In the genomic region with DNA sequence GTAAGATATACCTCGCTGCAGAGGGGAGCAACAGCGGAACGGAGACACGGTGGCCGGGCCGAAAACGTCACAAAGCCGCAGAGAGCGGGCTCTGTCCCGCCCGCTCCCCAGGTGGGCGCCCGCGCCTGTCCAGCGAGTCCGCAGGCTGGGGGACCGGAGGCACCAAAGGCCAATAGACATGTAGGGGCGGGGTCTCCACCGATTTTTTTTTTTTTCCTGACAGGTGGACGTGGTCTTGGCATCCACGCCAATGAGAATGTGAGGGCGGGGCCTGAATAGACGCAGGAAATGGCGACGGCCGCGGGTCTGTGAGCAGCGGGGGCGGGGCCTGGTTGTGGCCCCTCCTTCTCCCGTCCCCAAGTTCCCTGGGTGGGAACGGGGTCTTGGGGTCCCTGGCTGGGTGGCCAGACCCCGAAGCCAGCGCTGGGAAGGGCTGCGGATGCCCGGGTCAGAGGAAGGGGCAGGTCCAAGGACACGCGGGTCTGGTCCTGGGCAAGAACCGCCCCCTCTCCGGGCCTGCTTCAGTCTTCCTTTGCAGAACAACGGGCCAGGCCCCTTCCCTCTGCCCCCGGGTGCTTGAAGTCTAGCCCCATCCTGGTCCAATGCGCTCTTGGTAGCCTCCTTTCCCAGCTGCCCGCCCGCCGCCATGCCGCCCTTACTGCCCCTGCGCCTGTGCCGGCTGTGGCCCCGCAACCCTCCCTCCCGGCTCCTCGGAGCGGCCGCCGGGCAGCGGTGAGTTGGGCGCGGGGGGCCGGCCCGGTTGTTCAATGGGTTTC, we compare ENCODE assay signal across 1 cellular context.
TF ChIP-seq lines count a peak whose summit lies in the region.

DNAJC4 (plus strand) TSS at position 340 of the 776 bp plus-strand sequence; CDS start at position 647, 307 bp downstream.

TF ChIP-seq in HepG2, 621 proteins besides CTCF, POLR2A, EP300 and RAD21 (continued from another document and continues in another):
- TF ChIP-seq SNAPC4 (CRISPR knock-in tag; IDR thresholded peaks at IDR 0.05): no peak
- peak; percentile 87 for TF ChIP-seq RBFOX2 (IDR thresholded peaks at IDR 0.05; ENCODE audit: low read depth, low read length)
- TF ChIP-seq ZNF18 (CRISPR knock-in tag; IDR thresholded peaks at IDR 0.05; ENCODE audit: insufficient replicate concordance): peak; percentile 74
- TF ChIP-seq MEIS2 (CRISPR knock-in tag; IDR thresholded peaks at IDR 0.05): peak; percentile 85
- TF ChIP-seq, protein P1, sequence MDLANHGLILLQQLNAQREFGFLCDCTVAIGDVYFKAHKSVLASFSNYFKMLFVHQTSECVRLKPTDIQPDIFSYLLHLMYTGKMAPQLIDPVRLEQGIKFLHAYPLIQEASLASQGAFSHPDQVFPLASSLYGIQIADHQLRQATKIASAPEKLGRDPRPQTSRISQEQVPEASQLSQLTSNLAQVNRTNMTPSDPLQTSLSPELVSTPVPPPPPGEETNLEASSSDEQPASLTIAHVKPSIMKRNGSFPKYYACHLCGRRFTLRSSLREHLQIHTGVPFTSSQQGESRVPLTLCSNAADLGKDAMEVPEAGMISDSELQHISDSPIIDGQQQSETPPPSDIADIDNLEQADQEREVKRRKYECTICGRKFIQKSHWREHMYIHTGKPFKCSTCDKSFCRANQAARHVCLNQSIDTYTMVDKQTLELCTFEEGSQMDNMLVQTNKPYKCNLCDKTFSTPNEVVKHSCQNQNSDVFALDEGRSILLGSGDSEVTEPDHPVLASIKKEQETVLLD (CRISPR knock-in tag; IDR thresholded peaks at IDR 0.05; ENCODE audit: low read depth): 0 out of 2 replicates have a peak, but pooled peaks have one; percentile 49
- TF ChIP-seq, protein P2, sequence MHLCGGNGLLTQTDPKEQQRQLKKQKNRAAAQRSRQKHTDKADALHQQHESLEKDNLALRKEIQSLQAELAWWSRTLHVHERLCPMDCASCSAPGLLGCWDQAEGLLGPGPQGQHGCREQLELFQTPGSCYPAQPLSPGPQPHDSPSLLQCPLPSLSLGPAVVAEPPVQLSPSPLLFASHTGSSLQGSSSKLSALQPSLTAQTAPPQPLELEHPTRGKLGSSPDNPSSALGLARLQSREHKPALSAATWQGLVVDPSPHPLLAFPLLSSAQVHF (CRISPR knock-in tag; IDR thresholded peaks at IDR 0.05): no peak
- peak; percentile 61; the same call in 1 of the 2 replicates for TF ChIP-seq ZNF547 (CRISPR knock-in tag; IDR thresholded peaks at IDR 0.05)
- TF ChIP-seq, protein P3, sequence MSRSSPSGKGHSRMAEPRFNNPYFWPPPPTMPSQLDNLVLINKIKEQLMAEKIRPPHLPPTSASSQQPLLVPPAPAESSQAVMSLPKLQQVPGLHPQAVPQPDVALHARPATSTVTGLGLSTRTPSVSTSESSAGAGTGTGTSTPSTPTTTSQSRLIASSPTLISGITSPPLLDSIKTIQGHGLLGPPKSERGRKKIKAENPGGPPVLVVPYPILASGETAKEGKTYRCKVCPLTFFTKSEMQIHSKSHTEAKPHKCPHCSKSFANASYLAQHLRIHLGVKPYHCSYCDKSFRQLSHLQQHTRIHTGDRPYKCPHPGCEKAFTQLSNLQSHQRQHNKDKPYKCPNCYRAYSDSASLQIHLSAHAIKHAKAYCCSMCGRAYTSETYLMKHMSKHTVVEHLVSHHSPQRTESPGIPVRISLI (CRISPR knock-in tag; IDR thresholded peaks at IDR 0.05; ENCODE audit: borderline replicate concordance): peak; percentile 99
- TF ChIP-seq HDAC1 (CRISPR knock-in tag; IDR thresholded peaks at IDR 0.05): peak; percentile 60; the same call in 1 of the 2 replicates
- peak; percentile 24 for TF ChIP-seq MAX (IDR thresholded peaks at IDR 0.05)
- TF ChIP-seq, protein P4, sequence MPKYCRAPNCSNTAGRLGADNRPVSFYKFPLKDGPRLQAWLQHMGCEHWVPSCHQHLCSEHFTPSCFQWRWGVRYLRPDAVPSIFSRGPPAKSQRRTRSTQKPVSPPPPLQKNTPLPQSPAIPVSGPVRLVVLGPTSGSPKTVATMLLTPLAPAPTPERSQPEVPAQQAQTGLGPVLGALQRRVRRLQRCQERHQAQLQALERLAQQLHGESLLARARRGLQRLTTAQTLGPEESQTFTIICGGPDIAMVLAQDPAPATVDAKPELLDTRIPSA (CRISPR knock-in tag; IDR thresholded peaks at IDR 0.05; ENCODE audit: borderline replicate concordance): no peak
- 0 out of 2 replicates have a peak, but pooled peaks have one; percentile 35 for TF ChIP-seq ZNF737 (CRISPR knock-in tag; IDR thresholded peaks at IDR 0.05; ENCODE audit: borderline replicate concordance)
- no peak for TF ChIP-seq ZFP62 (CRISPR knock-in tag; IDR thresholded peaks at IDR 0.05)
- no peak for TF ChIP-seq PHF5A (CRISPR knock-in tag; IDR thresholded peaks at IDR 0.05; ENCODE audit: low read depth, unreplicated experiment)
- no peak for TF ChIP-seq ZBTB42 (CRISPR knock-in tag; IDR thresholded peaks at IDR 0.05)
- no peak for TF ChIP-seq ZNF382 (CRISPR knock-in tag; IDR thresholded peaks at IDR 0.05; ENCODE audit: borderline replicate concordance)
- TF ChIP-seq FOSL2 (CRISPR knock-in tag; IDR thresholded peaks at IDR 0.05): peak; percentile 24; the same call in 1 of the 2 replicates
- TF ChIP-seq CSRNP1 (CRISPR knock-in tag; IDR thresholded peaks at IDR 0.05): peak; percentile 98
- peak; percentile 62 for TF ChIP-seq HNRNPLL (IDR thresholded peaks at IDR 0.05; ENCODE audit: low read depth, low read length, poor library complexity, severe bottlenecking)
- 0 out of 2 replicates have a peak, but pooled peaks have one; percentile 28 for TF ChIP-seq NR2C2 (CRISPR knock-in tag; IDR thresholded peaks at IDR 0.05; ENCODE audit: borderline replicate concordance)
- peak; percentile 74; the same call in 1 of the 2 replicates for TF ChIP-seq NCOA1 (CRISPR knock-in tag; IDR thresholded peaks at IDR 0.05)
- TF ChIP-seq, protein P5, sequence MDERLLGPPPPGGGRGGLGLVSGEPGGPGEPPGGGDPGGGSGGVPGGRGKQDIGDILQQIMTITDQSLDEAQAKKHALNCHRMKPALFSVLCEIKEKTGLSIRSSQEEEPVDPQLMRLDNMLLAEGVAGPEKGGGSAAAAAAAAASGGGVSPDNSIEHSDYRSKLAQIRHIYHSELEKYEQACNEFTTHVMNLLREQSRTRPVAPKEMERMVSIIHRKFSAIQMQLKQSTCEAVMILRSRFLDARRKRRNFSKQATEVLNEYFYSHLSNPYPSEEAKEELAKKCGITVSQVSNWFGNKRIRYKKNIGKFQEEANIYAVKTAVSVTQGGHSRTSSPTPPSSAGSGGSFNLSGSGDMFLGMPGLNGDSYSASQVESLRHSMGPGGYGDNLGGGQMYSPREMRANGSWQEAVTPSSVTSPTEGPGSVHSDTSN (CRISPR knock-in tag; IDR thresholded peaks at IDR 0.05): 0 out of 2 replicates have a peak, but pooled peaks have one; percentile 26
- TF ChIP-seq RBM39 (IDR thresholded peaks at IDR 0.05; ENCODE audit: low read depth, low read length, poor library complexity, severe bottlenecking): peak; percentile 85
- 0 out of 2 replicates have a peak, but pooled peaks have one; percentile 23 for TF ChIP-seq TFE3 (CRISPR knock-in tag; IDR thresholded peaks at IDR 0.05)
- TF ChIP-seq SMYD3 (CRISPR knock-in tag; IDR thresholded peaks at IDR 0.05): peak; percentile 60; the same call in 1 of the 2 replicates
- TF ChIP-seq ZNF468 (CRISPR knock-in tag; IDR thresholded peaks at IDR 0.05): no peak
- 0 out of 2 replicates have a peak, but pooled peaks have one; percentile 11 for TF ChIP-seq HNRNPL (IDR thresholded peaks at IDR 0.05; ENCODE audit: low read depth, low read length)
- TF ChIP-seq ZNF296 (CRISPR knock-in tag; conservative IDR thresholded peaks at IDR 0.05): 0 out of 2 replicates have a peak, but pooled peaks have one; percentile 23
- no peak for TF ChIP-seq ZMAT5 (CRISPR knock-in tag; IDR thresholded peaks at IDR 0.05; ENCODE audit: borderline replicate concordance, low read depth)
- TF ChIP-seq, protein P6, sequence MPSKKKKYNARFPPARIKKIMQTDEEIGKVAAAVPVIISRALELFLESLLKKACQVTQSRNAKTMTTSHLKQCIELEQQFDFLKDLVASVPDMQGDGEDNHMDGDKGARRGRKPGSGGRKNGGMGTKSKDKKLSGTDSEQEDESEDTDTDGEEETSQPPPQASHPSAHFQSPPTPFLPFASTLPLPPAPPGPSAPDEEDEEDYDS (CRISPR knock-in tag; IDR thresholded peaks at IDR 0.05): peak; percentile 41
- 0 out of 2 replicates have a peak, but pooled peaks have one; percentile 59 for TF ChIP-seq CCDC6 (CRISPR knock-in tag; IDR thresholded peaks at IDR 0.05)
- TF ChIP-seq MED1 (CRISPR knock-in tag; IDR thresholded peaks at IDR 0.05): peak; percentile 47; the same call in 1 of the 2 replicates
- TF ChIP-seq ZBTB34 (CRISPR knock-in tag; IDR thresholded peaks at IDR 0.05): peak; percentile 75; the same call in 1 of the 2 replicates
- TF ChIP-seq ZNF788 (CRISPR knock-in tag; IDR thresholded peaks at IDR 0.05; ENCODE audit: borderline replicate concordance): peak; percentile 18; the same call in 1 of the 2 replicates
- no peak for TF ChIP-seq TAF15 (IDR thresholded peaks at IDR 0.05; ENCODE audit: low read depth, low read length, poor library complexity, severe bottlenecking)
